ENCODE assay signal across 15 cellular contexts in genomic region chr11:78415338-78415737, GRCh38. TPM values are rescaled to one million over a fixed set of nuclear protein-coding genes. Genes with fewer than 3 reads are reported as not detected.
DNase-seq lines count a peak whose midpoint lies in the region; ATAC-seq and TF ChIP-seq lines count a peak whose summit lies in the region.
"Had no signal": no experiment of that assay in that cellular context is flagged by ENCODE, and none has a peak within 500 bp of the region (broad histone marks: within the 10 kb centered on the region; RNA-seq: fewer than 3 reads in every experiment).

No MANE protein-coding gene starts in this region.

- H2AFZ ChIP-seq in Karpas-422 (ENCODE audit: low read length): no peak overlapping the region
- H2AFZ ChIP-seq in fibroblast of lung (ENCODE audit: low read length): no peak overlapping the region

- H3K36me3 ChIP-seq in Karpas-422 (ENCODE audit: insufficient read depth, low read length): no peaks in the 10 kb centered on the region
- H3K36me3 ChIP-seq in fibroblast of lung (ENCODE audit: control insufficient read depth, insufficient read depth, low read length): no peaks in the 10 kb centered on the region

- DNase-seq in activated CD4-positive, alpha-beta T cell treated with anti-CD3 and anti-CD28 coated beads, Interleukin-2, amount 10 ng/mL, durations not matched to agents 7 days and 5 days: no peak
- no peak for DNase-seq in activated CD4-positive, alpha-beta T cell treated with anti-CD3 and anti-CD28 coated beads for 48 hours
- DNase-seq in Karpas-422: no peak
- DNase-seq in fibroblast of lung (ENCODE audit: low read depth in 2 of 2): no peak
- peak; percentile 18 for DNase-seq in stimulated activated naive B cell treated with anti-CD40 and anti-IgM and Interleukin-4, amounts not matched to agents 10 μg/mL and 1 μg/mL and 100 μg/mL, for 72 hours
- no peak for DNase-seq in lower leg skin (ENCODE audit: low spot score in 2 of 2)
- DNase-seq in D341Med (ENCODE audit: low spot score): no peak
- DNase-seq: ACHN; activated CD4-positive, CD25-positive, alpha-beta regulatory T cell treated with anti-CD3 and anti-CD28 coated beads, Interleukin-2, amount 50 U/mL, for 72 hours; activated naive CD8-positive, alpha-beta T cell treated with anti-CD3 and anti-CD28 coated beads, Interleukin-2, amount 10 ng/mL, durations not matched to agents 7 days and 5 days; effector memory CD4-positive, alpha-beta T cell; GOT3; midbrain; SHP77 had no signal

- H3K9me3 Mint-ChIP-seq in activated CD4-positive, alpha-beta T cell treated with anti-CD3 and anti-CD28 coated beads, Interleukin-2, amount 10 ng/mL, durations not matched to agents 7 days and 5 days: no peaks in the 10 kb centered on the region
- peaks cover 0 to 4% of the 10 kb centered on the region in 2 donors for H3K9me3 Mint-ChIP-seq in stimulated activated naive B cell treated with anti-CD40 and anti-IgM and Interleukin-4, amounts not matched to agents 10 μg/mL and 1 μg/mL and 100 μg/mL, for 72 hours

- H3K4me3 Mint-ChIP-seq in activated CD4-positive, alpha-beta T cell treated with anti-CD3 and anti-CD28 coated beads, Interleukin-2, amount 10 ng/mL, durations not matched to agents 7 days and 5 days: peak overlapping the region; percentile 41
- peak overlapping the region; percentile 52 to 62 for H3K4me3 Mint-ChIP-seq in stimulated activated naive B cell treated with anti-CD40 and anti-IgM and Interleukin-4, amounts not matched to agents 10 μg/mL and 1 μg/mL and 100 μg/mL, for 72 hours

- peaks cover 46% of the 10 kb centered on the region for H3K4me1 Mint-ChIP-seq in activated CD4-positive, alpha-beta T cell treated with anti-CD3 and anti-CD28 coated beads, Interleukin-2, amount 10 ng/mL, durations not matched to agents 7 days and 5 days
- peaks cover 40 to 64% of the 10 kb centered on the region in 2 donors for H3K4me1 Mint-ChIP-seq in stimulated activated naive B cell treated with anti-CD40 and anti-IgM and Interleukin-4, amounts not matched to agents 10 μg/mL and 1 μg/mL and 100 μg/mL, for 72 hours

- intact Hi-C loops in lower leg skin (cut with DNase I; ENCODE audit: low total_unique reads): loop anchor here (10.0 kb wide), 1 partner anchor 149 kb away; no protein-coding TSS in a partner anchor

- TF ChIP-seq POLR2A in lower leg skin (IDR thresholded peaks at IDR 0.05): no peak

- H3K36me3 Mint-ChIP-seq in activated CD4-positive, alpha-beta T cell treated with anti-CD3 and anti-CD28 coated beads, Interleukin-2, amount 10 ng/mL, durations not matched to agents 7 days and 5 days (ENCODE audit: low read depth): peaks cover 5% of the 10 kb centered on the region
- peaks cover 2 to 4% of the 10 kb centered on the region in 2 donors for H3K36me3 Mint-ChIP-seq in stimulated activated naive B cell treated with anti-CD40 and anti-IgM and Interleukin-4, amounts not matched to agents 10 μg/mL and 1 μg/mL and 100 μg/mL, for 72 hours

- 0 out of 2 replicates have a peak overlapping the region, but pooled peaks have one; percentile 20 for H3K27ac ChIP-seq in Karpas-422 (ENCODE audit: low read length)
- peak overlapping the region; percentile 13 for H3K27ac ChIP-seq in fibroblast of lung (ENCODE audit: insufficient read depth, low read length)

- H3K4me1 ChIP-seq in Karpas-422 (ENCODE audit: low read length) (peaks cover 34% of the 10 kb centered on the region), fibroblast of lung (ENCODE audit: control insufficient read depth, extremely low read depth, insufficient read depth, low read length) (peaks cover 15% of the 10 kb centered on the region)

- H3K9ac ChIP-seq in Karpas-422 (ENCODE audit: low read length) (0 out of 2 replicates have a peak overlapping the region, but pooled peaks have one; percentile 17), fibroblast of lung (ENCODE audit: insufficient read depth, low read length) (no peak overlapping the region)

- CTCF ChIA-PET in activated CD4-positive, alpha-beta T cell treated with anti-CD3 and anti-CD28 coated beads, Interleukin-2, amount 10 ng/mL, durations not matched to agents 7 days and 5 days (lab: Charles Lee): interaction anchor here (0.6 to 1.8 kb wide), 4 partner anchors 18 to 244 kb away, joined by 3 to 9 read pairs (median 3); no protein-coding TSS in a partner anchor

- H3K79me2 ChIP-seq in Karpas-422 (ENCODE audit: low read length) (no peaks in the 10 kb centered on the region), fibroblast of lung (ENCODE audit: control insufficient read depth, insufficient read depth, low read length) (peaks cover 8% of the 10 kb centered on the region)

- H3K27me3 ChIP-seq in Karpas-422 (ENCODE audit: low read length) (no peaks in the 10 kb centered on the region), fibroblast of lung (ENCODE audit: control insufficient read depth, insufficient read depth, low read length) (no peaks in the 10 kb centered on the region)

- H4K20me1 ChIP-seq in Karpas-422 (ENCODE audit: insufficient read depth, low read depth, low read length): no peaks in the 10 kb centered on the region; the same call in 1 of the 2 replicates
- H4K20me1 ChIP-seq in fibroblast of lung (ENCODE audit: control insufficient read depth, extremely low read depth, insufficient read depth, low read length): no peaks in the 10 kb centered on the region

- no peak overlapping the region for H3K27ac Mint-ChIP-seq in activated CD4-positive, alpha-beta T cell treated with anti-CD3 and anti-CD28 coated beads, Interleukin-2, amount 10 ng/mL, durations not matched to agents 7 days and 5 days
- peak overlapping the region; percentile 62 for H3K27ac Mint-ChIP-seq in stimulated activated naive B cell treated with anti-CD40 and anti-IgM and Interleukin-4, amounts not matched to agents 10 μg/mL and 1 μg/mL and 100 μg/mL, for 72 hours
- H3K27ac Mint-ChIP-seq: activated naive CD8-positive, alpha-beta T cell treated with anti-CD3 and anti-CD28 coated beads, Interleukin-2, amount 10 ng/mL, durations not matched to agents 7 days and 5 days had no signal

- H3K4me3 ChIP-seq in Karpas-422 (ENCODE audit: low read length) (0 out of 2 replicates have a peak overlapping the region, but pooled peaks have one; percentile 21), fibroblast of lung (replicated peaks in 1 of 4; ENCODE audit: control extremely low read depth in 1 of 4, insufficient read depth in 1 of 4, low read depth in 3 of 4, low read length in 4 of 4) (no peak overlapping the region), lower leg skin (ENCODE audit: low read depth, poor library complexity, severe bottlenecking) (no peak overlapping the region)

- H3K4me2 ChIP-seq in Karpas-422 (ENCODE audit: low read depth, low read length, poor library complexity, severe bottlenecking) (peak overlapping the region; percentile 38), fibroblast of lung (ENCODE audit: extremely low read depth, insufficient read depth, low read length) (no peak overlapping the region)

- WGBS in lower leg skin, 2 donors: 61 to 78% methylated on average over 4 of the region's 4 CpGs

- TF ChIP-seq CTCF in fibroblast of lung (conservative IDR thresholded peaks at IDR 0.05 in 1 of 2, IDR thresholded peaks at IDR 0.05 in 1 of 2; ENCODE audit: low read depth in 1 of 2, low read length in 2 of 2) (no peak), lower leg skin (IDR thresholded peaks at IDR 0.05) (no peak)

- no peaks in the 10 kb centered on the region for H3K9me2 ChIP-seq in Karpas-422 (replicated peaks; ENCODE audit: insufficient read depth, low read length)

- POLR2A ChIA-PET in activated CD4-positive, alpha-beta T cell treated with anti-CD3 and anti-CD28 coated beads, Interleukin-2, amount 10 ng/mL, durations not matched to agents 7 days and 5 days (lab: Charles Lee): no interaction called here

- peaks cover 4% of the 10 kb centered on the region for H3K9me3 ChIP-seq in Karpas-422 (ENCODE audit: low read length)
- H3K9me3 ChIP-seq in fibroblast of lung (ENCODE audit: control insufficient read depth, insufficient read depth, low read depth, low read length): no peaks in the 10 kb centered on the region

- peaks cover 19% of the 10 kb centered on the region for H3K27me3 Mint-ChIP-seq in activated CD4-positive, alpha-beta T cell treated with anti-CD3 and anti-CD28 coated beads, Interleukin-2, amount 10 ng/mL, durations not matched to agents 7 days and 5 days
- H3K27me3 Mint-ChIP-seq in stimulated activated naive B cell treated with anti-CD40 and anti-IgM and Interleukin-4, amounts not matched to agents 10 μg/mL and 1 μg/mL and 100 μg/mL, for 72 hours: no peaks in the 10 kb centered on the region

- ATAC-seq in stimulated activated naive B cell treated with anti-CD40 and anti-IgM and Interleukin-4, amounts not matched to agents 10 μg/mL and 1 μg/mL and 100 μg/mL, for 72 hours (replicated peaks): peak; percentile 37 to 40
- no peak for ATAC-seq in HG02798 (IDR thresholded peaks at IDR 0.05; ENCODE audit: poor library complexity, unreplicated experiment)

RNA-seq across cellular contexts. Expression of gene GAB2, which starts 2.3 kb away (rescaled TPM):
- 10 to 100 TPM; 15.9 to 16.6 TPM for total RNA-seq in activated CD4-positive, alpha-beta T cell treated with anti-CD3 and anti-CD28 coated beads, Interleukin-2, amount 10 ng/mL, durations not matched to agents 7 days and 5 days
- 2.6 and 2.7 TPM in 2 replicates for total RNA-seq in Karpas-422 (2014; rRNA removed; shearing (Covaris generic); ENCODE audit: low replicate concordance)
- total RNA-seq in fibroblast of lung (12.8 and 14.0 TPM in 2 replicates), lower leg skin (10 to 100 TPM; 22.5 to 32.8 (median 30.1) TPM)
- 6.4 and 7.1 TPM in 2 replicates for polyA plus RNA-seq in fibroblast of lung
- polyA plus RNA-seq in fibroblast of lung (2012): 5.3 and 8.7 TPM in 2 replicates
- 14.8 and 18.8 TPM in 2 replicates for polyA minus RNA-seq in fibroblast of lung (ENCODE audit: low replicate concordance)
